Comparison of ENCODE assay signal across 10 cellular contexts in the genomic region with DNA sequence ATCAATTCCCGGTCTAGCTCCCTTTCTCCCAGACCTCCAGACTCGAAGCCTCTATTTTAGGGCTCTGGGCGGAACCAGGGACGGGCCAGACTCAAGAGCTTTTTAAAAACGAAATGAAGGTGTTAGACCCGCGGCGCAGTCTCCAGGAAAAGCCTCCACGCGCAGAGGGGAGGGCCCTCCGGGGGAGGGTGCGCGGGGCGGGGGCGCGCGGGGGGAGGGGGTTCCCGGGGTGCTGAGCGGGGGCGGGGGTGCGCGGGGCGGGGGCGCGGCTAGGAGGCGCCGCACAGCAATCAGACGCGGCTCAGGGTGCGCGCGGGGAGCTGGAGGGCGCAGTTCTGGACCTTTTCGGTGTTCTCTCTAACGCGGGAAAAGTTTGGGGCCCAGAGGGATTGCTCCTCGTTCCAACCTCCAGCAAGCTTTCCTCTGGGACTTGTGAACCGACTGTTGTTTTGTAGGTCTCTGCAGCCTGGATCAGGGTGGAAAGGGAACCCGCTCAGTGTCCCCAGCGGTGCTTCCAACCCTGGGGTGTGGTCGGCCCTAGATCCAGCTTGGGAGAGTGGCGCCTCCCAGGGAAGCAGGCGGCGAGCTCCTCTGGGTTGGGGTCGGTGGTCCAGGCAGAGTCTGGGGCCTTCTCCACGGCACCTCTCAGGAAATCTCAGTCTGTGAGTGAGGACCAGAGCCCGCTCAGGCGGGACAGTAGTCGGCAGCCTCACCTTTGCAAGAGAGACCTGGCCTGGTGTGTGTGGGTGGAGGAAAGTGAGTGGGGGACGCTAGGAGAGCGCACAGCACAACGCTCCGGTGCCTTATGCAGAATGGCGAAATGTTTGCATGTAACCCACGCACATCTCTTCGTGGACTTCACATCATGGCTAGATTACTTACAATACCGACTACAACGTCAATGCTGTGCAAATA. TPM values are rescaled to one million over a fixed set of nuclear protein-coding genes. Genes with fewer than 3 reads are reported as not detected.
DNase-seq lines count a peak whose midpoint lies in the region; ATAC-seq and TF ChIP-seq lines count a peak whose summit lies in the region.
"Had no signal": no experiment of that assay in that cellular context is flagged by ENCODE, and none has a peak within 500 bp of the region (broad histone marks: within the 10 kb centered on the region; RNA-seq: fewer than 3 reads in every experiment).

No MANE protein-coding gene starts in this region.

- H3K27ac Mint-ChIP-seq in mesothelial cell of epicardium = no peak overlapping the region

- peak overlapping the region; percentile 60 for H3K4me3 Mint-ChIP-seq in mesothelial cell of epicardium

- TF ChIP-seq POLR2A in body of pancreas (IDR thresholded peaks at IDR 0.05) (peak in 2 of 3 donors; percentile 2 to 4), transverse colon (IDR thresholded peaks at IDR 0.05) (no peak)

- no peaks in the 10 kb centered on the region for H3K27me3 ChIP-seq in body of pancreas
- peaks cover 47% of the 10 kb centered on the region for H3K27me3 ChIP-seq in transverse colon

- H3K9me3 Mint-ChIP-seq in mesothelial cell of epicardium = no peaks in the 10 kb centered on the region

- H3K4me3 ChIP-seq in body of pancreas = no peak overlapping the region
- peak overlapping the region; percentile 9 to 35 (median 22) for H3K4me3 ChIP-seq in transverse colon

- TF ChIP-seq EP300 in transverse colon (IDR thresholded peaks at IDR 0.05; ENCODE audit: low read depth) = no peak

- no peaks in the 10 kb centered on the region for H3K9me3 ChIP-seq in body of pancreas
- H3K9me3 ChIP-seq in transverse colon = no peaks in the 10 kb centered on the region
- H3K9me3 ChIP-seq: adrenal gland had no signal

- ATAC-seq in body of pancreas = peak; percentile 68
- no peak for ATAC-seq in HG03469 (IDR thresholded peaks at IDR 0.05; ENCODE audit: unreplicated experiment)

- H3K36me3 Mint-ChIP-seq in mesothelial cell of epicardium = no peaks in the 10 kb centered on the region

- H3K4me1 ChIP-seq in body of pancreas = peaks cover 8% of the 10 kb centered on the region
- peaks cover 0 to 3% (median 0%) of the 10 kb centered on the region in 4 donors for H3K4me1 ChIP-seq in transverse colon
- H3K4me1 ChIP-seq: adrenal gland had no signal

- intact Hi-C loops in body of pancreas (cut with DNase I) = no loop called here
- intact Hi-C loops in transverse colon (cut with DNase I; ENCODE audit: low total_unique reads) = no loop called here

- in situ Hi-C loops in transverse colon (cut with MboI; ENCODE audit: low pct_ligation_motif_present in 1 of 4, low pct_unique_long_range_greater_than_20kb in 1 of 4, low sequenced_read_pairs in 3 of 4) = no loop called here

- peak; percentile 9 for DNase-seq in activated T-cell treated with anti-CD3 and anti-CD28 coated beads for 4 hours
- DNase-seq in activated T-cell treated with anti-CD3 and anti-CD28 coated beads, Interleukin-2, amount 50 U/mL, for 48 hours = no peak
- DNase-seq in body of pancreas = peak in 3 of 4 donors; percentile 4 to 36 (median 33)
- DNase-seq in mesothelial cell of epicardium (ENCODE audit: low spot score in 2 of 2, unreplicated experiment in 2 of 2) = no peak
- no peak for DNase-seq in transverse colon
- no peak for DNase-seq in NCI-H2029 (lab: John Stamatoyannopoulos, UW)
- DNase-seq in NOMO-1 treated with dmso at 0.1 percent for 144 hours (lab: John Stamatoyannopoulos, UW; ENCODE audit: unreplicated experiment) = no peak
- DNase-seq: adrenal gland had no signal

- no peaks in the 10 kb centered on the region for H3K36me3 ChIP-seq in body of pancreas (replicated peaks in 1 of 2; ENCODE audit: insufficient read depth in 1 of 2, low read depth in 2 of 2)
- no peaks in the 10 kb centered on the region for H3K36me3 ChIP-seq in transverse colon
- H3K36me3 ChIP-seq: adrenal gland had no signal

- H3K4me1 Mint-ChIP-seq in mesothelial cell of epicardium = peaks cover 2% of the 10 kb centered on the region

- no peak for TF ChIP-seq CTCF in body of pancreas (IDR thresholded peaks at IDR 0.05)
- no peak for TF ChIP-seq CTCF in mesothelial cell of epicardium (IDR thresholded peaks at IDR 0.05; ENCODE audit: unreplicated experiment)
- no peak for TF ChIP-seq CTCF in transverse colon (IDR thresholded peaks at IDR 0.05)

- H3K27me3 Mint-ChIP-seq in mesothelial cell of epicardium (ENCODE audit: low read depth) = peaks cover 42% of the 10 kb centered on the region

- H3K27ac ChIP-seq in body of pancreas (peak overlapping the region; percentile 16 to 69 (median 58)), transverse colon (peak overlapping the region in 1 of 4 donors; percentile 70)
- H3K27ac ChIP-seq: adrenal gland had no signal

- 6 to 12% methylated on average over 21 to 43 of the region's 58 CpGs for WGBS in body of pancreas, 2 donors
- WGBS in transverse colon (ENCODE audit: low coverage in 1 of 2), 2 donors = 18% methylated on average over 44 of the region's 58 CpGs; no CpG with 5 or more reads in 1 of the 2 donors

RNA-seq across cellular contexts. Expression of gene AHSP, which starts 2.0 kb away (rescaled TPM):
- total RNA-seq in body of pancreas (not detected), mesothelial cell of epicardium (not detected in 3 replicates), transverse colon (not detected)
- total RNA-seq: adrenal gland, kidney epithelial cell had no signal

RNA-seq across cellular contexts. Expression of gene RUSF1, which starts 21.5 kb away (rescaled TPM):
- total RNA-seq in body of pancreas (10 to 100 TPM; 72.9 to 77.5 TPM), mesothelial cell of epicardium (78.1 to 88.9 TPM (median 86.2 TPM) in 3 replicates), transverse colon (10 to 100 TPM; 49.2 to 86.5 (median 71.3) TPM)

RNA-seq across cellular contexts. Expression of gene SLC5A2, which starts 46.7 kb away (rescaled TPM):
- under 1 TPM in 1 of 2 donors, not detected in 1; 0.26 TPM for total RNA-seq in body of pancreas
- total RNA-seq in mesothelial cell of epicardium = 0.36 to 0.53 TPM (median 0.36 TPM) in 3 replicates
- not detected for total RNA-seq in transverse colon

RNA-seq across cellular contexts. Expression of gene TGFB1I1, which starts 57.7 kb away (rescaled TPM):
- total RNA-seq in body of pancreas (10 to 100 TPM in 1 of 2 donors, 1 to 10 TPM in 1; 8.6 to 16.6 TPM), mesothelial cell of epicardium (35.5 to 39.4 TPM (median 38.1 TPM) in 3 replicates), transverse colon (100 to 1,000 TPM in 1 of 4 donors, 10 to 100 TPM in 3; 43.0 to 102 (median 61.4) TPM)

Comparison
In these comparisons a context has a peak if more than half of its experiments do, and no peak if none do; other contexts are left out.
1. DNase-seq: peak in activated T-cell treated with anti-CD3 and anti-CD28 coated beads for 4 hours (single experiment) and body of pancreas (3 of 4); none in activated T-cell treated with anti-CD3 and anti-CD28 coated beads, Interleukin-2, amount 50 U/mL, for 48 hours (0 of 2), mesothelial cell of epicardium (0 of 2), transverse colon (single experiment), NCI-H2029 (single experiment) and NOMO-1 treated with dmso at 0.1 percent for 144 hours (single experiment).
2. H3K4me3 ChIP-seq: peak in transverse colon (4 of 4); none in body of pancreas (0 of 2).